Comparison of ENCODE assay signal across 8 cellular contexts in the genomic region with DNA sequence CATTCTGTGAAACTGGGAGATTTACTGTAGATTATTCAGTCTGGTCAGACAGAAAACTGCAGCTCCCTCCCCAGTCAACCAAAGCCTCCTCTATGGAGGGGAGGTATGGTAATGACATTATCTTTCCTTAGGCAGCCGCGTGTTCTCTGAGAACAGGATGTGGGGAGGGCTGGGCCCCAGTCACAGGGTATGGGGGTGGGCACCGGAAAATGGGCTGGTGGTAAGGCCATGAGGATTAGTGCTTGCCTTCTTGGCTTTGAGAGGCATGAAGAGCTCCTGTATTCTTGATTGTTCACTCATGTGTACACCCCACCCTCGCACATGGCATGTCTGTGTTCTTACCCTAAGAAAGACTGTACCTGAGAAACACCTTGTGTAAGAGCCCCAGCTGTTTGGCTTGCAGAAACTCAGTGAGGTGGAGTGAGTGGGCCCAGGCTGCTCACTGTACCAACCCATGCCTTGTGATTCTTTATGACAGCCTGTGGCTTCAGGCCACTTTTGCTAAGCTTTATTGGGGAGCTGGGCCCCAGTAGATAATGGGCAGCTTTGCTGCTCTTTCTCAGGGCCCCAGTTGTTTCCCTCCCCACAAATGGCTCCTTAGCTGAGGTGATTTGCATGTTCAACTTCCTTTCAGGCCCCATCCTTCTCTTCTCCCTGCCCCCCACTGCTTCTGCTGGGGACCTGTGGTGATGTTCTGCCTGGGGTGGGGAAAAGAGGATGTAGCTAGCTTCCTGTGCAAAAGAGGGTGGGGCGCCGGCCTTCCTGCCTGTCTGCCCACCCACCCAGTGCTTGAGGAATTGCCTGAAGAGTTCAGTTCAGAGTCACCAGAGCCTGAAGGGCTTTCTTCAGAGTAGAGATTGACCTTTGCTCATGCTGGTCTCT. TPM values are rescaled to one million over a fixed set of nuclear protein-coding genes. Genes with fewer than 3 reads are reported as not detected.
DNase-seq lines count a peak whose midpoint lies in the region; ATAC-seq and TF ChIP-seq lines count a peak whose summit lies in the region.

No MANE protein-coding gene starts in this region.

- POLR2A ChIA-PET in T-cell (lab: Charles Lee) = interaction anchor here (0.7 to 1.4 kb wide), 3 partner anchors 13 to 338 kb away, joined by 4 to 7 read pairs (median 4); no protein-coding TSS in a partner anchor

- H3K27ac Mint-ChIP-seq in T-cell = peak overlapping the region; percentile 96 to 97

- H3K27ac ChIP-seq in lower lobe of right lung = peak overlapping the region; percentile 69

- H3K36me3 ChIP-seq in lower lobe of right lung = no peaks in the 10 kb centered on the region

- no peaks in the 10 kb centered on the region for H3K27me3 ChIP-seq in lower lobe of right lung (ENCODE audit: low read depth)

- ATAC-seq in HG03342 (IDR thresholded peaks at IDR 0.05; ENCODE audit: unreplicated experiment) (peak; percentile 62), T-cell (replicated peaks in 1 of 4) (peak; percentile 83 to 87 (median 86)), lower lobe of right lung (peak; percentile 58 to 80)

- H3K4me3 ChIP-seq in lower lobe of right lung = peak overlapping the region; percentile 14

- intact Hi-C loops in lower lobe of right lung (cut with DNase I) = no loop called here

- no peaks in the 10 kb centered on the region for H3K9me3 ChIP-seq in lower lobe of right lung

- no peak for TF ChIP-seq CTCF in lower lobe of right lung (IDR thresholded peaks at IDR 0.05)

- peaks cover 15% of the 10 kb centered on the region for H3K36me3 Mint-ChIP-seq in T-cell

- H3K4me1 ChIP-seq in lower lobe of right lung = peaks cover 90% of the 10 kb centered on the region

- TF ChIP-seq POLR2A in GM19099 (IDR thresholded peaks at IDR 0.05; ENCODE audit: extremely low read depth, insufficient read length, low read depth) = peak; percentile 24

- peaks cover 91 to 96% (median 93%) of the 10 kb centered on the region in 3 donors for H3K4me1 Mint-ChIP-seq in T-cell

- CTCF ChIA-PET in T-cell (lab: Charles Lee) = interaction anchor here (0.6 to 1.7 kb wide), 13 partner anchors 9 to 288 kb away, joined by 3 to 6 read pairs (median 4); no protein-coding TSS in a partner anchor

- peak overlapping the region; percentile 62 to 69 (median 65) for H3K4me3 Mint-ChIP-seq in T-cell

- DNase-seq in T-cell (peak; percentile 50 to 82 (median 68)), lower lobe of right lung (peak; percentile 80), DMS53 (lab: John Stamatoyannopoulos, UW) (no peak), putamen (ENCODE audit: low spot score) (no peak)
- DNase-seq in activated naive CD8-positive, alpha-beta T cell treated with anti-CD3 and anti-CD28 coated beads, Interleukin-2, amount 50 U/mL, for 16 hours (ENCODE audit: low read depth, low spot score) = peak; percentile 35
- peak; percentile 77 for DNase-seq in stimulated activated CD8-positive, alpha-beta memory T cell treated with anti-CD3 and anti-CD28 coated beads, Interleukin-4, amount 100 ng/mL, for 48 hours

- H3K9me3 Mint-ChIP-seq in T-cell = no peaks in the 10 kb centered on the region

- no peaks in the 10 kb centered on the region for H3K27me3 Mint-ChIP-seq in T-cell

RNA-seq across cellular contexts. Expression of gene MSN, which starts 30.7 kb away (rescaled TPM):
- 100 to 1,000 TPM; 324 to 383 (median 348) TPM for total RNA-seq in T-cell
- 419 TPM for total RNA-seq in lower lobe of right lung

Comparison
In these comparisons a context has a peak if more than half of its experiments do, and no peak if none do; other contexts are left out.
1. DNase-seq: peak in T-cell (34 of 34), activated naive CD8-positive, alpha-beta T cell treated with anti-CD3 and anti-CD28 coated beads, Interleukin-2, amount 50 U/mL, for 16 hours (single experiment), lower lobe of right lung (single experiment) and stimulated activated CD8-positive, alpha-beta memory T cell treated with anti-CD3 and anti-CD28 coated beads, Interleukin-4, amount 100 ng/mL, for 48 hours (single experiment); none in DMS53 (single experiment) and putamen (single experiment).
2. Peak in every context shown above with its lines, with median percentiles within 50 percentile points of each other: ATAC-seq.